ENCODE assay signal across 2 cellular contexts in the genomic region with DNA sequence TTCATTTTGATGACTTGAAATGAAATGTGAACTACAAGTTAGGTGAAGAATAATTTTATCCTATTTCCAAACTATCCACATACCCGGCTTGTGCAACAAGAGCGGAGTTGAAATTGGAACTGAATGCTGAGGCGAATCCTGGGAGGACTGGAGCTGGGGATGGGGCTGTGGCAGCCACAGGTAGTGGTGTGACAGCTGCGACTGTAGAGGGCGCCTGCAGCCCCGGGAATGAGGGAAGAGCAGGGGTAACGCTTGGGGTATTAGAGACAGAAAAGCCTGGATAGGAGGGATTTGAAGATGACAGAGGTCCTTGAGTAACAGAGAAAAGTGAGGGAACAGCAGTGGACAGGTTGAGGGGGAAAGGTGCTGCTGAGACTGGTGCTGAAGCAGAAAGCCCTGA.
TF ChIP-seq lines count a peak whose summit lies in the region.

No MANE protein-coding gene starts in this region.

TF ChIP-seq in HEK293T, 16 proteins besides CTCF, POLR2A, EP300 and RAD21:
- TF ChIP-seq ELF4 (IDR thresholded peaks at IDR 0.05), result no peak
- no peak for TF ChIP-seq HDGF (IDR thresholded peaks at IDR 0.05; ENCODE audit: borderline replicate concordance)
- TF ChIP-seq FOXA1 (IDR thresholded peaks at IDR 0.05), result no peak
- no peak for TF ChIP-seq NFRKB (IDR thresholded peaks at IDR 0.05)
- no peak for TF ChIP-seq FOXK2 (IDR thresholded peaks at IDR 0.05)
- no peak for TF ChIP-seq ZNF384 (IDR thresholded peaks at IDR 0.05)
- no peak for TF ChIP-seq ARNT (IDR thresholded peaks at IDR 0.05)
- no peak for TF ChIP-seq SP1 (IDR thresholded peaks at IDR 0.05)
- no peak for TF ChIP-seq FOXM1 (IDR thresholded peaks at IDR 0.05; ENCODE audit: borderline replicate concordance)

TF ChIP-seq in GM12878, 131 proteins besides CTCF, POLR2A, EP300 and RAD21:
- no peak for TF ChIP-seq POLR2AphosphoS2 (IDR thresholded peaks at IDR 0.05; ENCODE audit: low read depth, low read length)
TF ChIP-seq in GM12878: peak in this region for 0.
